Comparison of ENCODE assay signal across 10 cellular contexts in the genomic region with DNA sequence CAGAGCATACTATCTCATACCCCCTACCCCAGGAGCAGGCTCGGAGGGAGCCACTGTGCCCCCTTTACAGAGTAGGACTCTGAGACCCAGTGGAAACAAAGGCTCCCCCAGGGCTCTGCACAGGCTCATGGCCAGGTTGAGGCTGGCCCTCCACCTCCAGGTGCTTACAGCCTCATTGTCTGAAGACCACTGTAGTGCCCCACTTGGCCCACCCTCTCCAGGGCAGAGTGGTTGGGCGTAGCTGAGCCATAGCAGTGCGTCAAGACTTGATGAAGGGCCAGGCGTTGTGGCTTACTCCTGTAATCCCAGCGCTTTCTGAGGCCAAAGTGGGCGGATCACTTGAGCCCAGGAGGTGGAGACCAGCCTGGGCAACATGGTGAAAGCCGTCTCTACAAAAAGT. TPM values are rescaled to one million over a fixed set of nuclear protein-coding genes. Genes with fewer than 3 reads are reported as not detected.
A peak's percentile ranks its signal among the peaks of the same experiment; 100 is the strongest.
DNase-seq lines count a peak whose midpoint lies in the region; ATAC-seq and TF ChIP-seq lines count a peak whose summit lies in the region.
"Had no signal": no experiment of that assay in that cellular context is flagged by ENCODE, and none has a peak within 500 bp of the region (broad histone marks: within the 10 kb centered on the region; RNA-seq: fewer than 3 reads in every experiment).

No MANE protein-coding gene starts in this region.

- ATAC-seq in CD4-positive, CD25-positive, alpha-beta regulatory T cell (ENCODE audit: low read depth in 2 of 2): no peak
- ATAC-seq in Panc1: no peak
- ATAC-seq: body of pancreas had no signal

- CTCF ChIA-PET in Panc1 (lab: Charles Lee): no interaction called here

- H3K27me3 ChIP-seq in CD4-positive, CD25-positive, alpha-beta regulatory T cell (ENCODE audit: control insufficient read depth, insufficient read depth, low read length): no peaks in the 10 kb centered on the region
- H3K27me3 ChIP-seq in Panc1 (ENCODE audit: control insufficient read depth, insufficient read depth, low read length) (no peaks in the 10 kb centered on the region), esophagus muscularis mucosa (no peaks in the 10 kb centered on the region), neuronal stem cell (ENCODE audit: control insufficient read depth in 3 of 3, insufficient read depth in 3 of 3, low read depth in 1 of 3, low read length in 3 of 3) (no peaks in the 10 kb centered on the region)
- H3K27me3 ChIP-seq: body of pancreas had no signal

- no peak overlapping the region for H3K4me3 ChIP-seq in CD4-positive, CD25-positive, alpha-beta regulatory T cell (ENCODE audit: low read depth, low read length)
- H3K4me3 ChIP-seq in Panc1 (ENCODE audit: low read depth in 2 of 2, low read length in 2 of 2): peak overlapping the region in 1 of 2 experiments; percentile 59; a peak in 1 of 4 replicates
- peak overlapping the region in 2 of 4 donors; percentile 72 to 97 for H3K4me3 ChIP-seq in esophagus muscularis mucosa
- H3K4me3 ChIP-seq in neuronal stem cell (ENCODE audit: low read length in 2 of 2): peak overlapping the region; percentile 29 to 98
- H3K4me3 ChIP-seq: body of pancreas had no signal

- H3K36me3 ChIP-seq in CD4-positive, CD25-positive, alpha-beta regulatory T cell (ENCODE audit: control insufficient read depth, insufficient read depth, low read length): peaks cover 43% of the 10 kb centered on the region
- H3K36me3 ChIP-seq in Panc1 (ENCODE audit: control insufficient read depth, insufficient read depth, low read length) (peaks cover 2% of the 10 kb centered on the region; the same call in 1 of the 2 replicates), esophagus muscularis mucosa (peaks cover 7 to 45% (median 40%) of the 10 kb centered on the region in 4 donors), neuronal stem cell (replicated peaks in 1 of 2; ENCODE audit: control insufficient read depth in 2 of 2, insufficient read depth in 2 of 2, low read length in 2 of 2) (peaks cover 26 to 71% of the 10 kb centered on the region in 2 donors)

- H3K36me3 Mint-ChIP-seq in CD4-positive, CD25-positive, alpha-beta regulatory T cell: peaks cover 13% of the 10 kb centered on the region

- H4K91ac ChIP-seq in neuronal stem cell (ENCODE audit: low read depth, low read length, poor library complexity): no peak overlapping the region

- in situ Hi-C loops in Panc1 (cut with HindIII; ENCODE audit: low pct_unique_long_range_greater_than_20kb, low sequenced_read_pairs): no loop called here

- H3K27ac Mint-ChIP-seq in CD4-positive, CD25-positive, alpha-beta regulatory T cell: no peak overlapping the region

- H3K4ac ChIP-seq in neuronal stem cell (ENCODE audit: low read length): no peak overlapping the region

- peaks cover 31% of the 10 kb centered on the region for H3K79me1 ChIP-seq in neuronal stem cell (ENCODE audit: low read depth, low read length)

- H4K8ac ChIP-seq in neuronal stem cell (ENCODE audit: low read depth, low read length): no peak overlapping the region

- peaks cover 0 to 2% (median 0%) of the 10 kb centered on the region in 7 donors for H3K9me3 Mint-ChIP-seq in CD4-positive, CD25-positive, alpha-beta regulatory T cell

- TF ChIP-seq CTCF in Panc1 (IDR thresholded peaks at IDR 0.05) (no peak), esophagus muscularis mucosa (IDR thresholded peaks at IDR 0.05) (no peak)

- WGBS in esophagus muscularis mucosa: no CpG with 5 or more reads among the region's 7 CpGs
- no CpG with 5 or more reads among the region's 7 CpGs for WGBS in neuronal stem cell (ENCODE audit: extremely low coverage in 2 of 2, insufficient read length in 2 of 2, insufficient replicate concordance in 1 of 2), 2 donors

- no peak overlapping the region for H2BK120ac ChIP-seq in neuronal stem cell (ENCODE audit: low read depth, low read length)

- no peak for TF ChIP-seq POLR2A in esophagus muscularis mucosa (IDR thresholded peaks at IDR 0.05; ENCODE audit: low read depth)

- H3K4me1 Mint-ChIP-seq in CD4-positive, CD25-positive, alpha-beta regulatory T cell: peaks cover 14 to 65% (median 31%) of the 10 kb centered on the region in 4 donors

- peak overlapping the region in 3 of 4 donors; percentile 86 to 91 (median 87) for H3K4me3 Mint-ChIP-seq in CD4-positive, CD25-positive, alpha-beta regulatory T cell

- H2BK12ac ChIP-seq in neuronal stem cell (ENCODE audit: low read length): no peak overlapping the region

- H3K9me3 ChIP-seq in CD4-positive, CD25-positive, alpha-beta regulatory T cell (ENCODE audit: control insufficient read depth in 2 of 2, low read length in 2 of 2): peaks cover 3 to 5% of the 10 kb centered on the region in 2 experiments
- H3K9me3 ChIP-seq in Panc1 (ENCODE audit: control insufficient read depth, insufficient read depth, low read depth, low read length) (no peaks in the 10 kb centered on the region), esophagus muscularis mucosa (peaks cover 0 to 4% (median 2%) of the 10 kb centered on the region in 4 donors), neuronal stem cell (replicated peaks in 1 of 2; ENCODE audit: control insufficient read depth in 2 of 2, insufficient read depth in 1 of 2, low read depth in 1 of 2, low read length in 2 of 2) (peaks cover 0 to 12% of the 10 kb centered on the region in 2 donors)
- H3K9me3 ChIP-seq: body of pancreas had no signal

- no peak overlapping the region for H3K23ac ChIP-seq in neuronal stem cell (ENCODE audit: low read depth, low read length, poor library complexity)

- TF ChIP-seq EP300 in esophagus muscularis mucosa (IDR thresholded peaks at IDR 0.05): no peak

- POLR2A ChIA-PET in Panc1 (lab: Charles Lee): interaction anchor here (0.7 kb wide), 1 partner anchor 11 kb away, joined by 11 read pairs; no protein-coding TSS in a partner anchor

- H3K27ac ChIP-seq in CD4-positive, CD25-positive, alpha-beta regulatory T cell (ENCODE audit: insufficient read depth, low read length, poor library complexity, severe bottlenecking): peak overlapping the region; percentile 30
- peak overlapping the region; percentile 88; the same call in 1 of the 2 replicates for H3K27ac ChIP-seq in Panc1 (ENCODE audit: low read length)
- peak overlapping the region; percentile 88 to 98 (median 93) for H3K27ac ChIP-seq in esophagus muscularis mucosa (replicated peaks in 1 of 4)
- H3K27ac ChIP-seq in neuronal stem cell (replicated peaks; ENCODE audit: low read length): no peak overlapping the region

- no peak overlapping the region for H3K9ac ChIP-seq in neuronal stem cell (ENCODE audit: low read depth, low read length, poor library complexity)

- H2AFZ ChIP-seq in neuronal stem cell (ENCODE audit: low read length): no peak overlapping the region

- no peak overlapping the region for H3K14ac ChIP-seq in neuronal stem cell (ENCODE audit: low read length)

- BruUV-seq in Panc1 (replicated peaks; lab: Mats Ljungman, UMichigan): no TSS peak

- no peak for DNase-seq in CD4-positive, CD25-positive, alpha-beta regulatory T cell
- DNase-seq in Panc1 (ENCODE audit: low read depth, low spot score) (no peak), esophagus muscularis mucosa (ENCODE audit: extremely low spot score) (no peak), neuronal stem cell (ENCODE audit: low spot score) (no peak), SIG-M5 (lab: John Stamatoyannopoulos, UW) (no peak), COR-L47 (lab: John Stamatoyannopoulos, UW) (no peak), AG08395 (ENCODE audit: low spot score) (no peak), COLO829 (ENCODE audit: low spot score) (no peak)
- DNase-seq: body of pancreas, KG1 had no signal

- H2AK5ac ChIP-seq in neuronal stem cell (ENCODE audit: low read depth, low read length): peak overlapping the region; percentile 81

- H3K4me1 ChIP-seq in CD4-positive, CD25-positive, alpha-beta regulatory T cell (ENCODE audit: control insufficient read depth, insufficient read depth, low read length, poor library complexity, severe bottlenecking): peaks cover 74% of the 10 kb centered on the region
- H3K4me1 ChIP-seq in Panc1 (ENCODE audit: control insufficient read depth, insufficient read depth, low read length): peaks cover 18% of the 10 kb centered on the region
- peaks cover 36 to 70% (median 67%) of the 10 kb centered on the region in 4 donors for H3K4me1 ChIP-seq in esophagus muscularis mucosa
- H3K4me1 ChIP-seq in neuronal stem cell (ENCODE audit: control insufficient read depth in 2 of 2, insufficient read depth in 1 of 2, low read depth in 1 of 2, low read length in 2 of 2): peaks cover 19 to 21% of the 10 kb centered on the region in 2 donors

- no peak overlapping the region for H3K18ac ChIP-seq in neuronal stem cell (ENCODE audit: low read length)

- intact Hi-C loops in Panc1 (cut with micrococcal nuclease; ENCODE audit: unreplicated experiment) (no loop called here), esophagus muscularis mucosa (cut with DNase I) (no loop called here)

- H3K4me2 ChIP-seq in neuronal stem cell (ENCODE audit: insufficient read depth, low read length, poor library complexity, severe bottlenecking): no peak overlapping the region

- H2BK15ac ChIP-seq in neuronal stem cell (ENCODE audit: low read length): no peak overlapping the region

- H3K27me3 Mint-ChIP-seq in CD4-positive, CD25-positive, alpha-beta regulatory T cell: peaks cover 9% of the 10 kb centered on the region

- no peak overlapping the region for H2BK5ac ChIP-seq in neuronal stem cell (ENCODE audit: low read length)

RNA-seq across cellular contexts. Expression of gene ANKRD13D, which starts 1.7 kb away (rescaled TPM):
- total RNA-seq in CD4-positive, CD25-positive, alpha-beta regulatory T cell: 158 TPM
- polyA plus RNA-seq in CD4-positive, CD25-positive, alpha-beta regulatory T cell: 10 to 100 TPM in 3 of 4 donors, 1 to 10 TPM in 1; 9.5 to 18.9 (median 12.6) TPM
- total RNA-seq in Panc1 (2021; ENCODE audit: unreplicated experiment) (76.5 TPM), esophagus muscularis mucosa (10 to 100 TPM; 27.7 to 53.0 (median 39.5) TPM)
- polyA plus RNA-seq in Panc1 (2012; ENCODE audit: insufficient read length): 55.6 TPM
- 23.9 TPM for polyA plus RNA-seq in neuronal stem cell (2013, experiment 1 of 2)
- 22.5 TPM for polyA plus RNA-seq in neuronal stem cell (2013, experiment 2 of 2)

RNA-seq across cellular contexts. Expression of gene SSH3, which starts 12.5 kb away (rescaled TPM):
- total RNA-seq in CD4-positive, CD25-positive, alpha-beta regulatory T cell: 24.4 TPM
- polyA plus RNA-seq in CD4-positive, CD25-positive, alpha-beta regulatory T cell: 1 to 10 TPM; 2.3 to 7.1 (median 3.1) TPM
- total RNA-seq in Panc1 (2021; ENCODE audit: unreplicated experiment) (79.8 TPM), esophagus muscularis mucosa (10 to 100 TPM; 28.2 to 51.5 (median 44.0) TPM)
- polyA plus RNA-seq in Panc1 (2012; ENCODE audit: insufficient read length): 82.6 TPM
- polyA plus RNA-seq in neuronal stem cell (2013, experiment 1 of 2): 28.5 TPM
- polyA plus RNA-seq in neuronal stem cell (2013, experiment 2 of 2): 34.0 TPM

RNA-seq across cellular contexts. Expression of gene GRK2, which starts 24.5 kb away (rescaled TPM):
- total RNA-seq in CD4-positive, CD25-positive, alpha-beta regulatory T cell: 295 TPM
- 10 to 100 TPM; 13.2 to 27.8 (median 19.3) TPM for polyA plus RNA-seq in CD4-positive, CD25-positive, alpha-beta regulatory T cell
- total RNA-seq in Panc1 (2021; ENCODE audit: unreplicated experiment): 103 TPM
- polyA plus RNA-seq in Panc1 (2012; ENCODE audit: insufficient read length): 192 TPM
- total RNA-seq in esophagus muscularis mucosa: 10 to 100 TPM; 46.9 to 68.8 (median 59.5) TPM
- 33.4 TPM for polyA plus RNA-seq in neuronal stem cell (2013, experiment 1 of 2)
- polyA plus RNA-seq in neuronal stem cell (2013, experiment 2 of 2): 33.1 TPM
